Comparison of ENCODE assay signal across 1 cellular context in the genomic region with DNA sequence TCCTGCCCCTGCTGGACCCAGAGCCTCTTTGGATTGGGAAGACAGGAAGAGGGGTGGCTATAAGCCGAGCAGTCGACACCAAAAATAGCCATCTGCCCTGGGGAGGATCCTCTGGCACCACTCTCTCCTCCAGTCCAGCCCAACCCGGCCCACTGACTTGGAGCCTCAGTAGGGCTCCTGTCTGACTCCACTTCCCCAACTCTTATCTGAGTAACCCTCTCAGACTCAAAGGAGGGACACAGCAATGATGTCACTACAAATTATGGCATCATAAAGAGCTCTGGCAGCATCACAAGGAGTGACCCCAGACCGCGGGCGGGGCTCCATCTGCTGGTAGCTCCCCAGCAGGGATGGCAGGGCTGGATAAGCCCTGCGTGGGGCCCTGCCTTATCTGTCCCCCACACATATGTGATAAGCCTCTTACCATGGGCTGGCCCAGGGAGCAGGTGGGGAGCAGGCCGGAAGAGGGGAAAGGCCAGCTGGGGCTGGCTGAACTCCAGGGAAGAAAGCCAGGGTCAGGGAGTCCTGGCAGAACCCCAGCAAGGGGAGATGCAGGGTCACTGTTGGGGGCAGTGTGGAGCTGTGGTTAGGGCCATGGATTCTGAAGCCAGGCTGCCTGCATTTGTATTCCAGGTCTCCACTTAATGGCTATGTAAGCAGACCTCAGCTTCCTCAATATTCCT.
TF ChIP-seq lines count a peak whose summit lies in the region.

No MANE protein-coding gene starts in this region.

TF ChIP-seq in K562, 482 proteins besides CTCF, POLR2A, EP300 and RAD21 (continued from another document and continues in another):
- TF ChIP-seq NR3C1 (CRISPR knock-in tag; IDR thresholded peaks at IDR 0.05), result no peak
- TF ChIP-seq GMEB1 (CRISPR knock-in tag; IDR thresholded peaks at IDR 0.05), result peak; percentile 81
- TF ChIP-seq SLC30A9 (CRISPR knock-in tag; IDR thresholded peaks at IDR 0.05), result no peak
- peak; percentile 88 for TF ChIP-seq ZNF354B (CRISPR knock-in tag; IDR thresholded peaks at IDR 0.05)
- TF ChIP-seq ATF3 (IDR thresholded peaks at IDR 0.05), result peak; percentile 92
- TF ChIP-seq ATF3 (CRISPR knock-in tag; conservative IDR thresholded peaks at IDR 0.05), result peak; percentile 81; the same call in 1 of the 2 replicates
- peak; percentile 100 for TF ChIP-seq ARID1B (IDR thresholded peaks at IDR 0.05)
- TF ChIP-seq ZNF586 (CRISPR knock-in tag; conservative IDR thresholded peaks at IDR 0.05), result 0 out of 2 replicates have a peak, but pooled peaks have one; percentile 79
- TF ChIP-seq HOMEZ (CRISPR knock-in tag; IDR thresholded peaks at IDR 0.05), result peak; percentile 73; the same call in 1 of the 2 replicates
- no peak for TF ChIP-seq PCBP2 (IDR thresholded peaks at IDR 0.05; ENCODE audit: low read depth, low read length, poor library complexity, severe bottlenecking)
- TF ChIP-seq ARHGAP35 (IDR thresholded peaks at IDR 0.05; ENCODE audit: partially characterized antibody), result no peak
- peak; percentile 62 for TF ChIP-seq CEBPB (tag; IDR thresholded peaks at IDR 0.05)
- TF ChIP-seq, protein P1, sequence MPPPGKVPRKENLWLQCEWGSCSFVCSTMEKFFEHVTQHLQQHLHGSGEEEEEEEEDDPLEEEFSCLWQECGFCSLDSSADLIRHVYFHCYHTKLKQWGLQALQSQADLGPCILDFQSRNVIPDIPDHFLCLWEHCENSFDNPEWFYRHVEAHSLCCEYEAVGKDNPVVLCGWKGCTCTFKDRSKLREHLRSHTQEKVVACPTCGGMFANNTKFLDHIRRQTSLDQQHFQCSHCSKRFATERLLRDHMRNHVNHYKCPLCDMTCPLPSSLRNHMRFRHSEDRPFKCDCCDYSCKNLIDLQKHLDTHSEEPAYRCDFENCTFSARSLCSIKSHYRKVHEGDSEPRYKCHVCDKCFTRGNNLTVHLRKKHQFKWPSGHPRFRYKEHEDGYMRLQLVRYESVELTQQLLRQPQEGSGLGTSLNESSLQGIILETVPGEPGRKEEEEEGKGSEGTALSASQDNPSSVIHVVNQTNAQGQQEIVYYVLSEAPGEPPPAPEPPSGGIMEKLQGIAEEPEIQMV (tag; conservative IDR thresholded peaks at IDR 0.05; ENCODE audit: low read depth), result 0 out of 2 replicates have a peak, but pooled peaks have one; percentile 65
- TF ChIP-seq, protein P2, sequence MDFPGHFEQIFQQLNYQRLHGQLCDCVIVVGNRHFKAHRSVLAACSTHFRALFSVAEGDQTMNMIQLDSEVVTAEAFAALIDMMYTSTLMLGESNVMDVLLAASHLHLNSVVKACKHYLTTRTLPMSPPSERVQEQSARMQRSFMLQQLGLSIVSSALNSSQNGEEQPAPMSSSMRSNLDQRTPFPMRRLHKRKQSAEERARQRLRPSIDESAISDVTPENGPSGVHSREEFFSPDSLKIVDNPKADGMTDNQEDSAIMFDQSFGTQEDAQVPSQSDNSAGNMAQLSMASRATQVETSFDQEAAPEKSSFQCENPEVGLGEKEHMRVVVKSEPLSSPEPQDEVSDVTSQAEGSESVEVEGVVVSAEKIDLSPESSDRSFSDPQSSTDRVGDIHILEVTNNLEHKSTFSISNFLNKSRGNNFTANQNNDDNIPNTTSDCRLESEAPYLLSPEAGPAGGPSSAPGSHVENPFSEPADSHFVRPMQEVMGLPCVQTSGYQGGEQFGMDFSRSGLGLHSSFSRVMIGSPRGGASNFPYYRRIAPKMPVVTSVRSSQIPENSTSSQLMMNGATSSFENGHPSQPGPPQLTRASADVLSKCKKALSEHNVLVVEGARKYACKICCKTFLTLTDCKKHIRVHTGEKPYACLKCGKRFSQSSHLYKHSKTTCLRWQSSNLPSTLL (IDR thresholded peaks at IDR 0.05), result no peak; the same call in 1 of the 2 replicates
- no peak for TF ChIP-seq RBM14 (IDR thresholded peaks at IDR 0.05; ENCODE audit: borderline replicate concordance, insufficient read depth, low read depth, low read length)
- TF ChIP-seq MECOM (CRISPR knock-in tag; IDR thresholded peaks at IDR 0.05), result peak; percentile 95
- no peak; the same call in 1 of the 2 replicates for TF ChIP-seq CBX5 (IDR thresholded peaks at IDR 0.05; ENCODE audit: borderline replicate concordance, low read depth)
- TF ChIP-seq ZNF274 (IDR thresholded peaks at IDR 0.05; ENCODE audit: borderline replicate concordance, low read depth, low read length), result peak; percentile 91
- peak; percentile 77 for TF ChIP-seq BRD9 (IDR thresholded peaks at IDR 0.05; ENCODE audit: low read depth, partially characterized antibody)
- TF ChIP-seq ZC3H11A (IDR thresholded peaks at IDR 0.05; ENCODE audit: low read depth, low read length), result peak; percentile 85
- TF ChIP-seq CBX8 (IDR thresholded peaks at IDR 0.05; ENCODE audit: borderline replicate concordance, extremely low read depth, low read depth, low read length, poor library complexity, severe bottlenecking), result no peak
- no peak for TF ChIP-seq WHSC1 (IDR thresholded peaks at IDR 0.05; ENCODE audit: low read length)
- TF ChIP-seq ASH1L (IDR thresholded peaks at IDR 0.05; ENCODE audit: borderline replicate concordance, low read depth, partially characterized antibody), result no peak
- TF ChIP-seq, protein P3, sequence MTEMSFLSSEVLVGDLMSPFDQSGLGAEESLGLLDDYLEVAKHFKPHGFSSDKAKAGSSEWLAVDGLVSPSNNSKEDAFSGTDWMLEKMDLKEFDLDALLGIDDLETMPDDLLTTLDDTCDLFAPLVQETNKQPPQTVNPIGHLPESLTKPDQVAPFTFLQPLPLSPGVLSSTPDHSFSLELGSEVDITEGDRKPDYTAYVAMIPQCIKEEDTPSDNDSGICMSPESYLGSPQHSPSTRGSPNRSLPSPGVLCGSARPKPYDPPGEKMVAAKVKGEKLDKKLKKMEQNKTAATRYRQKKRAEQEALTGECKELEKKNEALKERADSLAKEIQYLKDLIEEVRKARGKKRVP (CRISPR knock-in tag; IDR thresholded peaks at IDR 0.05), result peak; percentile 90
- peak; percentile 93 for TF ChIP-seq ZKSCAN1 (IDR thresholded peaks at IDR 0.05; ENCODE audit: low read depth, low read length)
- TF ChIP-seq, protein P4, sequence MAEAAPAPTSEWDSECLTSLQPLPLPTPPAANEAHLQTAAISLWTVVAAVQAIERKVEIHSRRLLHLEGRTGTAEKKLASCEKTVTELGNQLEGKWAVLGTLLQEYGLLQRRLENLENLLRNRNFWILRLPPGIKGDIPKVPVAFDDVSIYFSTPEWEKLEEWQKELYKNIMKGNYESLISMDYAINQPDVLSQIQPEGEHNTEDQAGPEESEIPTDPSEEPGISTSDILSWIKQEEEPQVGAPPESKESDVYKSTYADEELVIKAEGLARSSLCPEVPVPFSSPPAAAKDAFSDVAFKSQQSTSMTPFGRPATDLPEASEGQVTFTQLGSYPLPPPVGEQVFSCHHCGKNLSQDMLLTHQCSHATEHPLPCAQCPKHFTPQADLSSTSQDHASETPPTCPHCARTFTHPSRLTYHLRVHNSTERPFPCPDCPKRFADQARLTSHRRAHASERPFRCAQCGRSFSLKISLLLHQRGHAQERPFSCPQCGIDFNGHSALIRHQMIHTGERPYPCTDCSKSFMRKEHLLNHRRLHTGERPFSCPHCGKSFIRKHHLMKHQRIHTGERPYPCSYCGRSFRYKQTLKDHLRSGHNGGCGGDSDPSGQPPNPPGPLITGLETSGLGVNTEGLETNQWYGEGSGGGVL (CRISPR knock-in tag; IDR thresholded peaks at IDR 0.05), result no peak
- no peak for TF ChIP-seq PHF20 (IDR thresholded peaks at IDR 0.05; ENCODE audit: partially characterized antibody)
- peak; percentile 100 for TF ChIP-seq TAL1 (IDR thresholded peaks at IDR 0.05)
- TF ChIP-seq MTA1 (IDR thresholded peaks at IDR 0.05; ENCODE audit: borderline replicate concordance), result peak; percentile 93
- TF ChIP-seq E2F4 (CRISPR knock-in tag; IDR thresholded peaks at IDR 0.05; ENCODE audit: low read depth), result peak; percentile 53; the same call in 1 of the 2 replicates
- peak; percentile 95 for TF ChIP-seq MEF2D (tag; conservative IDR thresholded peaks at IDR 0.05; ENCODE audit: low read depth)
- peak; percentile 87 for TF ChIP-seq ZNF79 (CRISPR knock-in tag; IDR thresholded peaks at IDR 0.05; ENCODE audit: low read depth)
- no peak for TF ChIP-seq SRSF3 (IDR thresholded peaks at IDR 0.05; ENCODE audit: insufficient read depth, low read length)
- peak; percentile 88 for TF ChIP-seq ZEB2 (IDR thresholded peaks at IDR 0.05)
- TF ChIP-seq TCF7L2 (IDR thresholded peaks at IDR 0.05; ENCODE audit: low read depth, low read length), result no peak
- TF ChIP-seq ZNF217 (CRISPR knock-in tag; IDR thresholded peaks at IDR 0.05), result no peak
- TF ChIP-seq, protein P5, sequence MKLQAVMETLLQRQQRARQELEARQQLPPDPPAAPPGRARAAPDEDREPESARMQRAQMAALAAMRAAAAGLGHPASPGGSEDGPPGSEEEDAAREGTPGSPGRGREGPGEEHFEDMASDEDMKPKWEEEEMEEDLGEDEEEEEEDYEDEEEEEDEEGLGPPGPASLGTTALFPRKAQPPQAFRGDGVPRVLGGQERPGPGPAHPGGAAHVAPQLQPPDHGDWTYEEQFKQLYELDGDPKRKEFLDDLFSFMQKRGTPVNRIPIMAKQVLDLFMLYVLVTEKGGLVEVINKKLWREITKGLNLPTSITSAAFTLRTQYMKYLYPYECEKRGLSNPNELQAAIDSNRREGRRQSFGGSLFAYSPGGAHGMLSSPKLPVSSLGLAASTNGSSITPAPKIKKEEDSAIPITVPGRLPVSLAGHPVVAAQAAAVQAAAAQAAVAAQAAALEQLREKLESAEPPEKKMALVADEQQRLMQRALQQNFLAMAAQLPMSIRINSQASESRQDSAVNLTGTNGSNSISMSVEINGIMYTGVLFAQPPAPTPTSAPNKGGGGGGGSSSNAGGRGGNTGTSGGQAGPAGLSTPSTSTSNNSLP (IDR thresholded peaks at IDR 0.05; ENCODE audit: borderline replicate concordance, low read depth, low read length), result peak; percentile 81; the same call in 1 of the 2 replicates
- TF ChIP-seq, protein P6, sequence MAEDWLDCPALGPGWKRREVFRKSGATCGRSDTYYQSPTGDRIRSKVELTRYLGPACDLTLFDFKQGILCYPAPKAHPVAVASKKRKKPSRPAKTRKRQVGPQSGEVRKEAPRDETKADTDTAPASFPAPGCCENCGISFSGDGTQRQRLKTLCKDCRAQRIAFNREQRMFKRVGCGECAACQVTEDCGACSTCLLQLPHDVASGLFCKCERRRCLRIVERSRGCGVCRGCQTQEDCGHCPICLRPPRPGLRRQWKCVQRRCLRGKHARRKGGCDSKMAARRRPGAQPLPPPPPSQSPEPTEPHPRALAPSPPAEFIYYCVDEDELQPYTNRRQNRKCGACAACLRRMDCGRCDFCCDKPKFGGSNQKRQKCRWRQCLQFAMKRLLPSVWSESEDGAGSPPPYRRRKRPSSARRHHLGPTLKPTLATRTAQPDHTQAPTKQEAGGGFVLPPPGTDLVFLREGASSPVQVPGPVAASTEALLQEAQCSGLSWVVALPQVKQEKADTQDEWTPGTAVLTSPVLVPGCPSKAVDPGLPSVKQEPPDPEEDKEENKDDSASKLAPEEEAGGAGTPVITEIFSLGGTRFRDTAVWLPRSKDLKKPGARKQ (CRISPR knock-in tag; IDR thresholded peaks at IDR 0.05), result no peak
- TF ChIP-seq ZNF124 (CRISPR knock-in tag; IDR thresholded peaks at IDR 0.05), result no peak
- TF ChIP-seq BMI1 (IDR thresholded peaks at IDR 0.05; ENCODE audit: low read length), result peak; percentile 34; the same call in 1 of the 2 replicates
- peak; percentile 45 for TF ChIP-seq SPI1 (IDR thresholded peaks at IDR 0.05; ENCODE audit: borderline replicate concordance, low read depth, low read length)
- peak; percentile 75; the same call in 1 of the 2 replicates for TF ChIP-seq TCF15 (CRISPR knock-in tag; IDR thresholded peaks at IDR 0.05)
- TF ChIP-seq RBFOX2 (IDR thresholded peaks at IDR 0.05; ENCODE audit: low read depth, low read length), result peak; percentile 63
- no peak for TF ChIP-seq ZNF551 (CRISPR knock-in tag; IDR thresholded peaks at IDR 0.05)
- TF ChIP-seq FOXP1 (CRISPR knock-in tag; IDR thresholded peaks at IDR 0.05), result peak; percentile 25; the same call in 1 of the 2 replicates
- TF ChIP-seq SMC3 (conservative IDR thresholded peaks at IDR 0.05; ENCODE audit: insufficient read depth, low read depth, low read length), result peak; percentile 51
- peak; percentile 94 for TF ChIP-seq BACH1 (tag; IDR thresholded peaks at IDR 0.05)
- peak; percentile 94 for TF ChIP-seq SP1 (CRISPR knock-in tag; IDR thresholded peaks at IDR 0.05)
